ENCODE assay signal across 23 cellular contexts in the genomic region with DNA sequence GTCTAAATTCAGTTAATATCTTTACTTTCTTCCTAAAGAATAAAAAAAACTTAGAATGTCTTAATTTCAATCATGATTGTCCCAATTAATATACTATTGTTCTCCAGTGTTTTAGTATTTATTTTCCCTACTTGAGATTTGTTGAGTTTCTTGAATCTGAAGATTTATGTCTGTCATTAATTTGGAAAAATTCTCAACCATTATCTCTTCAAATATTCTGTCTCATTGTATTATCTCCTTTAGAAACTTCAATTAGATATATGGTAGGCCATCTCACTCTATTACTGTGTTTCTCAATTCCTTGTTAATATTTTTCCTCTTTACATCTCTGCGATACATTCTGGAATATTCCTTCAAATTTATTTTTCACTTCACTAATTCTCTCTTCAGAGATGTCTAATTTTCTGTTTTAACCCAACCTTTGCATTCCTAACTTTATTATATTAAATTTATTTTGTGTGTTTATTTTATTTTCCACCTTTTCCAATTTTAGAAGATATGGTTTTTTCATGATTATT.
DNase-seq lines count a peak whose midpoint lies in the region; ATAC-seq, FAIRE-seq and TF ChIP-seq lines count a peak whose summit lies in the region.
"Had no signal": no experiment of that assay in that cellular context is flagged by ENCODE, and none has a peak within 500 bp of the region (broad histone marks: within the 10 kb centered on the region; RNA-seq: fewer than 3 reads in every experiment).

No MANE protein-coding gene starts in this region.

- no peaks in the 10 kb centered on the region for H3F3A ChIP-seq in SK-N-SH (replicated peaks; ENCODE audit: insufficient read depth)

- TF ChIP-seq CTCF in SK-N-SH (IDR thresholded peaks at IDR 0.05): no peak
- TF ChIP-seq CTCF in HEK293 (tag by site-specific recombination; IDR thresholded peaks at IDR 0.05): no peak
- TF ChIP-seq CTCF in kidney (IDR thresholded peaks at IDR 0.05; ENCODE audit: borderline replicate concordance, extremely low read depth, insufficient read depth): no peak

- H4K20me1 ChIP-seq in SK-N-SH (ENCODE audit: insufficient read depth): no peaks in the 10 kb centered on the region
- H4K20me1 ChIP-seq: BLaER1 treated with 17β-estradiol and CSF1 and Interleukin-3, amounts not matched to agents 10 nM and 100 nM had no signal

- no peak for TF ChIP-seq EP300 in SK-N-SH (IDR thresholded peaks at IDR 0.05; ENCODE audit: borderline replicate concordance in 1 of 2, low read depth in 1 of 2, low read length in 1 of 2)

- H3K9ac ChIP-seq in SK-N-SH: no peak overlapping the region
- H3K9ac ChIP-seq in kidney (ENCODE audit: low read length in 2 of 2): no peak overlapping the region
- H3K9ac ChIP-seq: BLaER1 treated with 17β-estradiol and CSF1 and Interleukin-3, amounts not matched to agents 10 nM and 100 nM had no signal

- no peak for ATAC-seq in SK-N-SH treated with all-trans-retinoic acid at 6 μM for 48 hours
- ATAC-seq: CD8-positive, alpha-beta T cell had no signal

- in situ Hi-C loops in ACHN (cut with HindIII; ENCODE audit: low pct_ligation_motif_present, low pct_unique_long_range_greater_than_20kb, low sequenced_read_pairs): no loop called here

- DNase-seq in SK-N-SH: no peak
- DNase-seq in kidney: no peak
- DNase-seq in ACHN: no peak
- DNase-seq in DMS53 (lab: John Stamatoyannopoulos, UW): no peak
- no peak for DNase-seq in NCI-H1105 (lab: John Stamatoyannopoulos, UW)
- DNase-seq: AML-193; Caco-2; Calu3; CD4-positive, alpha-beta T cell; CD8-positive, alpha-beta T cell; DMS79; DND-41; EL; GF-D8 had no signal

- H3K9me2 ChIP-seq in SK-N-SH: no peaks in the 10 kb centered on the region

- no peaks in the 10 kb centered on the region for H3K79me2 ChIP-seq in SK-N-SH (ENCODE audit: insufficient read depth)

- no peaks in the 10 kb centered on the region for H3K27me3 ChIP-seq in SK-N-SH (ENCODE audit: insufficient read depth)
- H3K27me3 ChIP-seq: BLaER1 treated with 17β-estradiol and CSF1 and Interleukin-3, amounts not matched to agents 10 nM and 100 nM had no signal

- no peak overlapping the region for H2AFZ ChIP-seq in SK-N-SH (ENCODE audit: low read depth)

- POLR2A ChIA-PET in SK-N-SH (lab: Yijun Ruan, JAX): no interaction called here
- POLR2A ChIA-PET in HEK293 (lab: Yijun Ruan, JAX): no interaction called here

- TF ChIP-seq RAD21 in SK-N-SH (IDR thresholded peaks at IDR 0.05; ENCODE audit: low read length): no peak

- no peak overlapping the region for H3K4me2 ChIP-seq in SK-N-SH
- H3K4me2 ChIP-seq: BLaER1 treated with 17β-estradiol and CSF1 and Interleukin-3, amounts not matched to agents 10 nM and 100 nM had no signal

- WGBS in SK-N-SH (ENCODE audit: low lambda C conversion rate): 60% methylated on average over 1 of the region's 1 CpG

- H3K27ac ChIP-seq in SK-N-SH (ENCODE audit: low read depth in 2 of 2, low read length in 1 of 2): no peak overlapping the region
- no peak overlapping the region for H3K27ac ChIP-seq in HEK293 (ENCODE audit: extremely low read depth, low read depth, low read length)
- no peak overlapping the region for H3K27ac ChIP-seq in kidney (ENCODE audit: low read depth in 2 of 2, low read length in 2 of 2)
- H3K27ac ChIP-seq: 22Rv1; BLaER1 treated with 17β-estradiol and CSF1 and Interleukin-3, amounts not matched to agents 10 nM and 100 nM; C4-2B had no signal

- no peaks in the 10 kb centered on the region for H3K36me3 ChIP-seq in SK-N-SH (replicated peaks in 1 of 2; ENCODE audit: control insufficient read depth in 1 of 2, insufficient read depth in 2 of 2, low read length in 1 of 2)
- H3K36me3 ChIP-seq in HEK293 (ENCODE audit: control insufficient read depth in 2 of 2, insufficient read depth in 1 of 2, low read length in 2 of 2): no peaks in the 10 kb centered on the region
- no peaks in the 10 kb centered on the region for H3K36me3 ChIP-seq in kidney (ENCODE audit: control insufficient read depth in 1 of 2, insufficient read depth in 2 of 2, low read length in 2 of 2)
- H3K36me3 ChIP-seq: BLaER1 treated with 17β-estradiol and CSF1 and Interleukin-3, amounts not matched to agents 10 nM and 100 nM had no signal

- CTCF ChIA-PET in SK-N-SH (lab: Yijun Ruan, JAX) (interaction anchor here (1.6 kb wide), 1 partner anchor 22 kb away, joined by 3 read pairs; no protein-coding TSS in a partner anchor), HEK293 (lab: Yijun Ruan, JAX) (interaction anchor here (0.7 kb wide), 1 partner anchor 242 kb away, joined by 4 read pairs; no protein-coding TSS in a partner anchor)

- intact Hi-C loops in kidney (cut with DNase I): no loop called here

- H3K4me1 ChIP-seq in SK-N-SH (ENCODE audit: control insufficient read depth in 1 of 2, insufficient read depth in 2 of 2, low read depth in 1 of 2, low read length in 1 of 2) (no peaks in the 10 kb centered on the region; a peak in 1 of 4 replicates), HEK293 (ENCODE audit: control insufficient read depth, insufficient read depth, low read length) (no peaks in the 10 kb centered on the region), kidney (ENCODE audit: control insufficient read depth in 1 of 2, insufficient read depth in 1 of 2, low read depth in 1 of 2, low read length in 2 of 2) (no peaks in the 10 kb centered on the region)
- H3K4me1 ChIP-seq: Caco-2 had no signal

- H3K4me3 ChIP-seq in SK-N-SH (ENCODE audit: low read depth in 2 of 2, low read length in 1 of 2) (no peak overlapping the region), HEK293 (ENCODE audit: low read depth, low read length) (no peak overlapping the region), kidney (ENCODE audit: low read length in 2 of 2) (no peak overlapping the region)
- H3K4me3 ChIP-seq: BLaER1 treated with 17β-estradiol and CSF1 and Interleukin-3, amounts not matched to agents 10 nM and 100 nM had no signal

- FAIRE-seq in colon (lab: Jason Lieb, UNC) (peak; percentile 24), kidney (lab: Jason Lieb, UNC) (peak; percentile 6)
- FAIRE-seq: D721Med, GM12891, GM19239 had no signal

- peaks cover 6% of the 10 kb centered on the region; the same call in 1 of the 2 replicates for H3K9me3 ChIP-seq in SK-N-SH
- H3K9me3 ChIP-seq in HEK293 (ENCODE audit: control insufficient read depth, insufficient read depth, low read depth, low read length): no peaks in the 10 kb centered on the region
- H3K9me3 ChIP-seq in kidney (ENCODE audit: control insufficient read depth in 1 of 2, low read length in 2 of 2): no peaks in the 10 kb centered on the region
- H3K9me3 ChIP-seq: Caco-2 had no signal

TF ChIP-seq in SK-N-SH treated with all-trans-retinoic acid at 6 μM for 48 hours, 23 proteins besides CTCF, POLR2A, EP300 and RAD21:
- peak; percentile 82 for TF ChIP-seq ZFP30 (CRISPR knock-in tag; IDR thresholded peaks at IDR 0.05)
- no peak for TF ChIP-seq ZFP3 (CRISPR knock-in tag; IDR thresholded peaks at IDR 0.05)

TF ChIP-seq in SK-N-SH, 30 proteins besides CTCF, POLR2A, EP300 and RAD21 (continues in another document):
- TF ChIP-seq NFIC (IDR thresholded peaks at IDR 0.05; ENCODE audit: borderline replicate concordance) (no peak), FOXJ3 (CRISPR knock-in tag; IDR thresholded peaks at IDR 0.05) (no peak), TEAD4 (IDR thresholded peaks at IDR 0.05; ENCODE audit: borderline replicate concordance, insufficient read depth) (no peak), PBX3 (IDR thresholded peaks at IDR 0.05) (no peak), GATA2 (CRISPR knock-in tag; IDR thresholded peaks at IDR 0.05) (no peak), JUND (IDR thresholded peaks at IDR 0.05) (no peak), YY1 (IDR thresholded peaks at IDR 0.05; ENCODE audit: low read depth) (no peak), FOXM1 (IDR thresholded peaks at IDR 0.05; ENCODE audit: low read depth) (no peak)

TF ChIP-seq in HEK293, 187 proteins besides CTCF, POLR2A, EP300 and RAD21:
- TF ChIP-seq ZNF558 (tag by site-specific recombination; IDR thresholded peaks at IDR 0.05): peak; percentile 96
- TF ChIP-seq OSR2 (tag by site-specific recombination; IDR thresholded peaks at IDR 0.05): no peak
TF ChIP-seq in HEK293: peak in this region for 1.
